Comparison of ENCODE assay signal across 7 cellular contexts in genomic region chr7:158973440-158973839, GRCh38.
DNase-seq lines count a peak whose midpoint lies in the region; ATAC-seq and TF ChIP-seq lines count a peak whose summit lies in the region.

No MANE protein-coding gene starts in this region.

- peak overlapping the region in 1 of 4 donors; percentile 21 for H3K4me3 ChIP-seq in esophagus muscularis mucosa

- peaks cover 0 to 25% (median 11%) of the 10 kb centered on the region in 4 donors for H3K9me3 ChIP-seq in esophagus muscularis mucosa

- 62% methylated on average over 18 of the region's 43 CpGs for WGBS in esophagus muscularis mucosa

- H3K36me3 ChIP-seq in esophagus muscularis mucosa: no peaks in the 10 kb centered on the region

- H3K27me3 ChIP-seq in esophagus muscularis mucosa: no peaks in the 10 kb centered on the region

- DNase-seq in activated CD4-positive, alpha-beta T cell treated with anti-CD3 and anti-CD28 coated beads for 4 hours: peak; percentile 16 to 27
- no peak for DNase-seq in esophagus muscularis mucosa (ENCODE audit: extremely low spot score)
- peak; percentile 43 to 74 for DNase-seq in stimulated activated CD4-positive, alpha-beta T cell treated with anti-CD3 and anti-CD28 coated beads, Interleukin-2, amount 100 ng/mL, for 24 hours
- no peak for DNase-seq in NCI-H128 (lab: John Stamatoyannopoulos, UW; ENCODE audit: unreplicated experiment)
- DNase-seq in OCI-M1 (lab: John Stamatoyannopoulos, UW): no peak

- intact Hi-C loops in esophagus muscularis mucosa (cut with DNase I): loop anchor here (10.0 kb wide), 1 partner anchor 139 kb away; no protein-coding TSS in a partner anchor

- TF ChIP-seq EP300 in esophagus muscularis mucosa (IDR thresholded peaks at IDR 0.05): no peak

- H3K4me1 ChIP-seq in esophagus muscularis mucosa: peaks cover 8 to 21% (median 16%) of the 10 kb centered on the region in 4 donors

- TF ChIP-seq CTCF in esophagus muscularis mucosa (IDR thresholded peaks at IDR 0.05): peak; percentile 32 to 48 (median 40)

- ATAC-seq in HG02840 (IDR thresholded peaks at IDR 0.05; ENCODE audit: low FRiP score, unreplicated experiment): peak; percentile 53
- no peak for ATAC-seq in GM18502 (IDR thresholded peaks at IDR 0.05; ENCODE audit: poor library complexity, unreplicated experiment)

- no peak for TF ChIP-seq POLR2A in esophagus muscularis mucosa (IDR thresholded peaks at IDR 0.05; ENCODE audit: low read depth)

- no peak overlapping the region for H3K27ac ChIP-seq in esophagus muscularis mucosa (replicated peaks in 1 of 4)

Comparison
In these comparisons a context has a peak if more than half of its experiments do, and no peak if none do; other contexts are left out.
1. DNase-seq: peak in activated CD4-positive, alpha-beta T cell treated with anti-CD3 and anti-CD28 coated beads for 4 hours (2 of 2) and stimulated activated CD4-positive, alpha-beta T cell treated with anti-CD3 and anti-CD28 coated beads, Interleukin-2, amount 100 ng/mL, for 24 hours (2 of 2); none in esophagus muscularis mucosa (single experiment), NCI-H128 (single experiment) and OCI-M1 (single experiment).